Comparison of ENCODE assay signal across 20 cellular contexts in the genomic region with DNA sequence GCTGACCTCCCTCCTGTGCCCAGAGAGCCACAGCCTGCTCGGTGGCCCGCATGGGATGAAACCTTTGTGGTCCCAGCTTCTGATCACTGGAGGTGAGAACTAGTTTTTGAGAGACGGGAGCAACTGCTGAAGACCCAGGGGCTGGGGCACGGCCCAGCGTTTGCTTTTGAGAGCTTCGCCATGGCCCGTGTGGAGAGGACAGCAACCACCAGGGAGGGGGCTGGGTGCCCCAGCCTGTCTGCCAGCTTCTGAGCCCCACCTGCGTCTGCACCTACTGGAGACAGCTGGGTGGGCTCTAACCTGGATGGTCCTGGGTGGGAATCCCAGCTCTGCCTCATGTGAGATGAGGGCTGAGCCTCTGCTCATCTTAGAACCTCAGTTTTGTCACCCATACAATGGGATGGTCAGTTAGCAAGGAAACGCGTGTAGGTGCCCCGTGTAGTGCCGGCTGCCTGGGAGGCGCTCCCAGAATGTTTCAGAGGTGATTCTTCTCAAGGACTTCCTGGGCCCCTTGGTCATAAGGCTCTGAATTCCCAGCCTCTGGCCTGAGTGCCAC. TPM values are rescaled to one million over a fixed set of nuclear protein-coding genes. Genes with fewer than 3 reads are reported as not detected.
DNase-seq lines count a peak whose midpoint lies in the region; ATAC-seq, FAIRE-seq and TF ChIP-seq lines count a peak whose summit lies in the region.
"Had no signal": no experiment of that assay in that cellular context is flagged by ENCODE, and none has a peak within 500 bp of the region (broad histone marks: within the 10 kb centered on the region; RNA-seq: fewer than 3 reads in every experiment).

No MANE protein-coding gene starts in this region.

- peak overlapping the region in 7 of 11 experiments; percentile 26 to 72 (median 50); a peak in 12 of 22 replicates for H3K4me2 ChIP-seq in BLaER1 treated with 17β-estradiol and CSF1 and Interleukin-3, amounts not matched to agents 10 nM and 100 nM
- H3K4me2 ChIP-seq in K562 (ENCODE audit: insufficient read depth, low read length) (no peak overlapping the region), neuronal stem cell (ENCODE audit: insufficient read depth, low read length, poor library complexity, severe bottlenecking) (no peak overlapping the region)
- H3K4me2 ChIP-seq: GM23338 had no signal

- CTCF ChIA-PET in K562 (lab: Yijun Ruan, JAX; ENCODE audit: low intra/inter-chr PET ratio), result no interaction called here
- CTCF ChIA-PET in CD8-positive, alpha-beta T cell (lab: Charles Lee), result no interaction called here

- no peaks in the 10 kb centered on the region for H3K9me3 Mint-ChIP-seq in CD8-positive, alpha-beta T cell
- H3K9me3 Mint-ChIP-seq: CD4-positive, alpha-beta memory T cell; GM23338; H9 had no signal

- H3K23ac ChIP-seq in neuronal stem cell (ENCODE audit: low read depth, low read length, poor library complexity), result peak overlapping the region; percentile 87

- POLR2A ChIA-PET in K562 (lab: Yijun Ruan, JAX), result interaction anchor here (0.6 to 1.0 kb wide), 4 partner anchors 10 to 61 kb away, joined by 3 to 5 read pairs (median 3); no protein-coding TSS in a partner anchor
- POLR2A ChIA-PET in CD8-positive, alpha-beta T cell (lab: Charles Lee), result no interaction called here

- H2AK5ac ChIP-seq in neuronal stem cell (ENCODE audit: low read depth, low read length), result peak overlapping the region; percentile 88

- H4K8ac ChIP-seq in neuronal stem cell (ENCODE audit: low read depth, low read length), result no peak overlapping the region

- no peaks in the 10 kb centered on the region for H4K20me1 ChIP-seq in BLaER1 treated with 17β-estradiol and CSF1 and Interleukin-3, amounts not matched to agents 10 nM and 100 nM
- H4K20me1 ChIP-seq in K562 (replicated peaks; ENCODE audit: control insufficient read depth, insufficient read depth, low read length), result peaks cover 22% of the 10 kb centered on the region

- no peak overlapping the region for H2BK15ac ChIP-seq in neuronal stem cell (ENCODE audit: low read length)

- in situ Hi-C loops in K562 (cut with MboI), result no loop called here

- TF ChIP-seq POLR2A in K562 (conservative IDR thresholded peaks at IDR 0.05) (no peak), body of pancreas (IDR thresholded peaks at IDR 0.05) (no peak)

- peaks cover 37 to 69% (median 62%) of the 10 kb centered on the region in 10 experiments for H3K4me1 ChIP-seq in BLaER1 treated with 17β-estradiol and CSF1 and Interleukin-3, amounts not matched to agents 10 nM and 100 nM
- H3K4me1 ChIP-seq in SJCRH30, result peaks cover 19% of the 10 kb centered on the region
- peaks cover 13 to 49% of the 10 kb centered on the region in 2 experiments for H3K4me1 ChIP-seq in K562 (replicated peaks in 1 of 2; ENCODE audit: control insufficient read depth in 2 of 2, insufficient read depth in 2 of 2, low read length in 2 of 2)
- peaks cover 26 to 43% of the 10 kb centered on the region in 2 donors for H3K4me1 ChIP-seq in neuronal stem cell (ENCODE audit: control insufficient read depth in 2 of 2, insufficient read depth in 1 of 2, low read depth in 1 of 2, low read length in 2 of 2)
- H3K4me1 ChIP-seq in body of pancreas, result peaks cover 43% of the 10 kb centered on the region
- peaks cover 12% of the 10 kb centered on the region for H3K4me1 ChIP-seq in CD8-positive, alpha-beta T cell (ENCODE audit: insufficient read depth, low read length)

- H3K9ac ChIP-seq in BLaER1 treated with 17β-estradiol and CSF1 and Interleukin-3, amounts not matched to agents 10 nM and 100 nM, result no peak overlapping the region
- peak overlapping the region in 1 of 2 experiments; percentile 66; a peak in 2 of 4 replicates for H3K9ac ChIP-seq in K562 (ENCODE audit: insufficient read depth in 1 of 2, low read depth in 2 of 2, low read length in 2 of 2)
- no peak overlapping the region for H3K9ac ChIP-seq in neuronal stem cell (ENCODE audit: low read depth, low read length, poor library complexity)

- no peak overlapping the region for H2BK5ac ChIP-seq in neuronal stem cell (ENCODE audit: low read length)

- H3K27ac Mint-ChIP-seq in CD8-positive, alpha-beta T cell, result no peak overlapping the region
- H3K27ac Mint-ChIP-seq: GM23338, H9 had no signal

- H3K14ac ChIP-seq in neuronal stem cell (ENCODE audit: low read length), result peak overlapping the region; percentile 95

- BruUV-seq in K562 (replicated peaks; lab: Mats Ljungman, UMichigan), result no TSS peak

- peaks cover 10% of the 10 kb centered on the region for H3K4me1 Mint-ChIP-seq in CD8-positive, alpha-beta T cell (ENCODE audit: low read depth)

- FAIRE-seq in K562 (lab: Jason Lieb, UNC), result no peak
- FAIRE-seq: G401.6, GM12892 had no signal

- H3K4ac ChIP-seq in neuronal stem cell (ENCODE audit: low read length), result no peak overlapping the region

- H2AFZ ChIP-seq in K562 (ENCODE audit: low read depth, low read length), result no peak overlapping the region
- no peak overlapping the region for H2AFZ ChIP-seq in neuronal stem cell (ENCODE audit: low read length)
- H2AFZ ChIP-seq: GM23338 had no signal

- H3K36me3 ChIP-seq in BLaER1 treated with 17β-estradiol and CSF1 and Interleukin-3, amounts not matched to agents 10 nM and 100 nM, result no peaks in the 10 kb centered on the region
- H3K36me3 ChIP-seq in SJCRH30, result no peaks in the 10 kb centered on the region
- H3K36me3 ChIP-seq in K562 (ENCODE audit: control insufficient read depth, insufficient read depth, low read length), result no peaks in the 10 kb centered on the region
- H3K36me3 ChIP-seq in neuronal stem cell (replicated peaks in 1 of 2; ENCODE audit: control insufficient read depth in 2 of 2, insufficient read depth in 2 of 2, low read length in 2 of 2), result no peaks in the 10 kb centered on the region
- no peaks in the 10 kb centered on the region for H3K36me3 ChIP-seq in body of pancreas (replicated peaks in 1 of 2; ENCODE audit: insufficient read depth in 1 of 2, low read depth in 2 of 2)
- H3K36me3 ChIP-seq in CD8-positive, alpha-beta T cell (ENCODE audit: insufficient read depth, low read length), result no peaks in the 10 kb centered on the region

- TF ChIP-seq CTCF in K562 (IDR thresholded peaks at IDR 0.05 in 2 of 3, conservative IDR thresholded peaks at IDR 0.05 in 1 of 3; ENCODE audit: insufficient read depth in 2 of 3, low read depth in 1 of 3, low read length in 3 of 3) (no peak), body of pancreas (IDR thresholded peaks at IDR 0.05) (no peak)
- no peak for TF ChIP-seq CTCF in CD8-positive, alpha-beta T cell (IDR thresholded peaks at IDR 0.05)

- H3K79me2 ChIP-seq in K562 (ENCODE audit: control insufficient read depth, insufficient read depth, low read length), result peaks cover 8% of the 10 kb centered on the region

- H4K91ac ChIP-seq in neuronal stem cell (ENCODE audit: low read depth, low read length, poor library complexity), result no peak overlapping the region

- peaks cover 2% of the 10 kb centered on the region for H3K36me3 Mint-ChIP-seq in CD8-positive, alpha-beta T cell

- intact Hi-C loops in K562 (cut with micrococcal nuclease), result no loop called here
- intact Hi-C loops in body of pancreas (cut with DNase I), result no loop called here
- intact Hi-C loops in CD8-positive, alpha-beta T cell (cut with DNase I, micrococcal nuclease), result no loop called here

- no peak overlapping the region for H2BK120ac ChIP-seq in neuronal stem cell (ENCODE audit: low read depth, low read length)

- no peaks in the 10 kb centered on the region for H3K9me3 ChIP-seq in BLaER1 treated with 17β-estradiol and CSF1 and Interleukin-3, amounts not matched to agents 10 nM and 100 nM (replicated peaks in 1 of 11)
- H3K9me3 ChIP-seq in SJCRH30 (replicated peaks) (no peaks in the 10 kb centered on the region), K562 (replicated peaks; ENCODE audit: control insufficient read depth, insufficient read depth, low read depth, low read length) (no peaks in the 10 kb centered on the region), neuronal stem cell (replicated peaks in 1 of 2; ENCODE audit: control insufficient read depth in 2 of 2, insufficient read depth in 1 of 2, low read depth in 1 of 2, low read length in 2 of 2) (no peaks in the 10 kb centered on the region), body of pancreas (no peaks in the 10 kb centered on the region)
- no peaks in the 10 kb centered on the region for H3K9me3 ChIP-seq in CD8-positive, alpha-beta T cell (ENCODE audit: low read length)
- H3K9me3 ChIP-seq: Caco-2 had no signal

- H3K4me3 Mint-ChIP-seq in CD8-positive, alpha-beta T cell, result no peak overlapping the region
- H3K4me3 Mint-ChIP-seq: CD4-positive, alpha-beta memory T cell; GM23338 had no signal

- H3K18ac ChIP-seq in neuronal stem cell (ENCODE audit: low read length), result peak overlapping the region; percentile 74

- WGBS in K562 (ENCODE audit: insufficient coverage, low coverage, missing lambda C conversion rate), result 3% methylated on average over 13 of the region's 13 CpGs
- no CpG with 5 or more reads among the region's 13 CpGs for WGBS in neuronal stem cell (ENCODE audit: extremely low coverage in 2 of 2, insufficient read length in 2 of 2, insufficient replicate concordance in 1 of 2), 2 donors
- 81 to 84% methylated on average over 6 to 13 of the region's 13 CpGs for WGBS in body of pancreas, 2 donors

- ATAC-seq in K562 (no peak), body of pancreas (no peak), GM21367 (IDR thresholded peaks at IDR 0.05; ENCODE audit: unreplicated experiment) (no peak)
- no peak for ATAC-seq in CD8-positive, alpha-beta T cell
- ATAC-seq: GM23338, HCT116 had no signal

- H3K27me3 Mint-ChIP-seq in CD8-positive, alpha-beta T cell (ENCODE audit: low read depth), result no peaks in the 10 kb centered on the region

- no peaks in the 10 kb centered on the region for H3K27me3 ChIP-seq in BLaER1 treated with 17β-estradiol and CSF1 and Interleukin-3, amounts not matched to agents 10 nM and 100 nM
- H3K27me3 ChIP-seq in SJCRH30 (peaks cover 34% of the 10 kb centered on the region), K562 (ENCODE audit: control insufficient read depth in 2 of 2, insufficient read depth in 2 of 2, low read length in 2 of 2) (peaks cover 59 to 66% of the 10 kb centered on the region in 2 experiments; a peak in 4 of 5 replicates), neuronal stem cell (ENCODE audit: control insufficient read depth in 3 of 3, insufficient read depth in 3 of 3, low read depth in 1 of 3, low read length in 3 of 3) (peaks cover 0 to 53% (median 9%) of the 10 kb centered on the region in 3 experiments), body of pancreas (no peaks in the 10 kb centered on the region)
- no peaks in the 10 kb centered on the region for H3K27me3 ChIP-seq in CD8-positive, alpha-beta T cell (ENCODE audit: insufficient read depth, low read length)

- no peak for TF ChIP-seq RAD21 in K562 (CRISPR knock-in tag; conservative IDR thresholded peaks at IDR 0.05 in 1 of 2, IDR thresholded peaks at IDR 0.05 in 1 of 2)

- H3K79me1 ChIP-seq in neuronal stem cell (ENCODE audit: low read depth, low read length), result no peaks in the 10 kb centered on the region

- no peak for TF ChIP-seq EP300 in K562 (IDR thresholded peaks at IDR 0.05; ENCODE audit: low read length)

- no peaks in the 10 kb centered on the region for H3K9me1 ChIP-seq in K562 (ENCODE audit: control insufficient read depth, insufficient read depth, low read length)

- H3K27ac ChIP-seq in BLaER1 treated with 17β-estradiol and CSF1 and Interleukin-3, amounts not matched to agents 10 nM and 100 nM, result no peak overlapping the region
- H3K27ac ChIP-seq in SJCRH30 (no peak overlapping the region), K562 (ENCODE audit: extremely low read depth, low read depth, low read length) (no peak overlapping the region), neuronal stem cell (replicated peaks; ENCODE audit: low read length) (no peak overlapping the region), body of pancreas (no peak overlapping the region)
- no peak overlapping the region for H3K27ac ChIP-seq in CD8-positive, alpha-beta T cell (ENCODE audit: low read depth, low read length)

- peak overlapping the region; percentile 79 for H2BK12ac ChIP-seq in neuronal stem cell (ENCODE audit: low read length)

- DNase-seq in SJCRH30, result peak; percentile 24 to 49
- DNase-seq in K562 (ENCODE audit: extremely low read depth in 1 of 4, low spot score in 3 of 4), result no peak
- DNase-seq in neuronal stem cell (ENCODE audit: low spot score), result no peak
- DNase-seq in body of pancreas, result no peak
- DNase-seq in kidney tubule cell (ENCODE audit: low spot score), result no peak
- DNase-seq in CD8-positive, alpha-beta T cell, result no peak
- DNase-seq: Caco-2; CD4-positive, alpha-beta memory T cell; DMS153; DND-41; H9 had no signal

- no peak overlapping the region for H3K4me3 ChIP-seq in BLaER1 treated with 17β-estradiol and CSF1 and Interleukin-3, amounts not matched to agents 10 nM and 100 nM
- H3K4me3 ChIP-seq in SJCRH30 (no peak overlapping the region), K562 (no peak overlapping the region), neuronal stem cell (ENCODE audit: low read length in 2 of 2) (no peak overlapping the region), body of pancreas (no peak overlapping the region)
- H3K4me3 ChIP-seq in CD8-positive, alpha-beta T cell (ENCODE audit: low read depth, low read length), result no peak overlapping the region
- H3K4me3 ChIP-seq: GM23338 had no signal

RNA-seq across cellular contexts. Expression of gene CCDC188, which starts 51.1 kb away (rescaled TPM):
- not detected in 2 replicates for total RNA-seq in SJCRH30 (2014; rRNA removed; shearing (Covaris generic))
- total RNA-seq in K562 (2011; cell fraction: chromatin; rRNA removed; ENCODE audit: low replicate concordance), result not detected in 2 replicates
- not detected in 2 replicates for total RNA-seq in K562 (2011; cell fraction: nucleolus; rRNA removed)
- total RNA-seq in K562 (2011; cell fraction: nucleoplasm; rRNA removed), result not detected in 2 replicates
- not detected in 2 replicates for total RNA-seq in K562 (2014; rRNA removed)
- total RNA-seq in K562 (2014; rRNA removed; fragmentation: Illumina TruSeq; extraction: Trizol), result not detected in 2 replicates
- total RNA-seq in K562 (2015; rRNA removed; fragmentation: Illumina TruSeq; extraction: Trizol), result not detected in 2 replicates
- not detected in 2 replicates for total RNA-seq in K562 (2021)
- not detected in 2 replicates for polyA plus RNA-seq in K562 (2011; rRNA removed)
- not detected in 2 replicates for polyA plus RNA-seq in K562 (2011; cell fraction: cytosol; rRNA removed)
- not detected in 2 replicates for polyA plus RNA-seq in K562 (2011; cell fraction: nucleus; rRNA removed)
- polyA plus RNA-seq in K562 (2012), result 0.26 TPM in 1 of 2 replicates, not detected in the other
- polyA plus RNA-seq in K562 (2014; fragmentation: Illumina TruSeq; extraction: Trizol), result not detected in 2 replicates
- polyA plus RNA-seq in K562 (2014; fragmentation: Nextera tagmentation; extraction: Ambion mirVana), result not detected
- not detected in 2 replicates for polyA plus RNA-seq in K562 (2014; rRNA removed)
- not detected in 2 replicates for polyA minus RNA-seq in K562 (2011; rRNA and poly(A)+ RNA removed)
- not detected in 2 replicates for polyA minus RNA-seq in K562 (2011; cell fraction: cytosol; rRNA and poly(A)+ RNA removed)
- polyA minus RNA-seq in K562 (2011; cell fraction: nucleus; rRNA and poly(A)+ RNA removed), result not detected in 2 replicates
- polyA plus RNA-seq in neuronal stem cell (2013, experiment 1 of 2), result not detected
- not detected for polyA plus RNA-seq in neuronal stem cell (2013, experiment 2 of 2)
- total RNA-seq in body of pancreas, result not detected
- not detected for total RNA-seq in CD8-positive, alpha-beta T cell
- total RNA-seq: A172; A673; Caco-2; CD4-positive, alpha-beta memory T cell; GM23338; H4; H9 had no signal
- polyA plus RNA-seq: CD4-positive, alpha-beta memory T cell; GM23338 had no signal

Comparison
In these comparisons a context has a peak if more than half of its experiments do, and no peak if none do; other contexts are left out.
1. H3K4me2 ChIP-seq: peak in BLaER1 treated with 17β-estradiol and CSF1 and Interleukin-3, amounts not matched to agents 10 nM and 100 nM (7 of 11); none in K562 (single experiment) and neuronal stem cell (single experiment).
2. DNase-seq: peak in SJCRH30 (2 of 2); none in K562 (0 of 4), neuronal stem cell (single experiment), body of pancreas (0 of 4), kidney tubule cell (single experiment) and CD8-positive, alpha-beta T cell (0 of 7).